Comparison of ENCODE assay signal across 8 cellular contexts in the genomic region with DNA sequence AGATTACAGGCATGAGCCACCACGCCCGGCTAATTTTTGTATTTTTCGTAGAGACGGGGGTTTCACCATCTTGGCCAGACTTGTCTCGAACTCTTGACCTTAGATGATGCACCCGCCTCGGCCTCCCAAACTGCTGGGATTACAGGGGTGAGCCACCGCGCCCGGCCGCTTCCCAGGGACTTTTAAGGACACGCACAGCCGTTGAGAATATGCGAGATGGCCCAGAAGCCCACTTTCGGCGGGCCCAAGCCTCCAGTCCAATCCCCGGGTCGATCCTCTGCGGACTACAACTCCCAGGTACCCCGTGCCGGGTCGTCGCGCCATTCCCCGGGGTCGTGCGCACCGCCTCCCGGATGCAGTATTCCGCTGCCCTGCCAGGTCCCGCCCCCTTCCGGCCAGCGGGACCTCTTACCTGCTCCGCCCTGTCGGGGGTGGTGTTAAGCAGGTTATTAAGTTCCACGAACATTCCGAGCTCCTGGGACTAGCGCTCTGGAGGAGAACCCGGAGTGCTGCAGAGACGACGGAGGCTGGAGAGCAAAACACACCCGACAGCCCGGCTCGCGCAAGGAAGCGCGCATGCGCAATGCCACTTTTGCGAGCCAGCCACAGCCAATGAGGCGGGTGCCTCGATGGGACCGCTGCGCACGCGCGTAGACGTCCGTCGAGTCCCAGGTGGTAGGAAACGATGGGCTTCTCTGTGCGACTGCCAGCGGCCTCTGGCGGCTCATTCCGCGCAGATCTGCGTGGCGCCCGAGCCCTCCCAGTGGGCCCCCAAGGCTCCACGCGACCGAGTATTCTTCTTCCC. TPM values are rescaled to one million over a fixed set of nuclear protein-coding genes. Genes with fewer than 3 reads are reported as not detected.
DNase-seq lines count a peak whose midpoint lies in the region; ATAC-seq and TF ChIP-seq lines count a peak whose summit lies in the region.

A gene with protein sequence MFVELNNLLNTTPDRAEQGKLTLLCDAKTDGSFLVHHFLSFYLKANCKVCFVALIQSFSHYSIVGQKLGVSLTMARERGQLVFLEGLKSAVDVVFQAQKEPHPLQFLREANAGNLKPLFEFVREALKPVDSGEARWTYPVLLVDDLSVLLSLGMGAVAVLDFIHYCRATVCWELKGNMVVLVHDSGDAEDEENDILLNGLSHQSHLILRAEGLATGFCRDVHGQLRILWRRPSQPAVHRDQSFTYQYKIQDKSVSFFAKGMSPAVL (minus strand): TSS at position 588 of the 805 bp plus-strand sequence. CDS start 122 bp downstream, at position 466.

- H3K27ac ChIP-seq in right atrium auricular region (peak within 1 kb of the TSS; percentile 95 to 99), uterus (peak within 1 kb of the TSS; percentile 94 to 96)

- intact Hi-C loops in T-helper 2 cell treated with Interferon-gamma antibody and Interleukin-4, amounts not matched to agents 100 ng/mL and 5 ng/mL, for 36 hours (cut with micrococcal nuclease): loop anchor here (1.0 to 10.0 kb wide), 11 partner anchors 38 to 671 kb away; a partner anchor contains a TSS
- intact Hi-C loops in uterus (cut with DNase I; ENCODE audit: low total_unique reads): no loop called here

- TF ChIP-seq CTCF in right atrium auricular region (IDR thresholded peaks at IDR 0.05) (peak in 1 of 2 donors; percentile 58), uterus (IDR thresholded peaks at IDR 0.05) (peak in 3 of 4 experiments; percentile 20 to 46 (median 22))

- peak within 1 kb of the TSS; percentile 72 to 78 for H3K4me3 ChIP-seq in right atrium auricular region
- peak within 1 kb of the TSS; percentile 69 to 77 for H3K4me3 ChIP-seq in uterus

- peak; percentile 92 for ATAC-seq in GM18502 (IDR thresholded peaks at IDR 0.05; ENCODE audit: poor library complexity, unreplicated experiment)
- peak; percentile 97 for ATAC-seq in HG02970 (IDR thresholded peaks at IDR 0.05; ENCODE audit: low FRiP score, unreplicated experiment)

- H3K9me3 ChIP-seq in right atrium auricular region (no peaks in the 10 kb centered on the region), uterus (no peaks in the 10 kb centered on the region)

- H3K27me3 ChIP-seq in right atrium auricular region (no peaks in the 10 kb centered on the region), uterus (no peaks in the 10 kb centered on the region)

- H3K36me3 ChIP-seq in right atrium auricular region (peaks cover 25% of the 10 kb centered on the region), uterus (no peaks in the 10 kb centered on the region)

- H3K4me1 ChIP-seq in right atrium auricular region (peaks cover 0 to 7% of the 10 kb centered on the region in 2 donors), uterus (no peaks in the 10 kb centered on the region)

- DNase-seq in NCI-H187 treated with DMSO at 0.1 percent for 48 hours (lab: John Stamatoyannopoulos, UW): peak; percentile 48
- DNase-seq in anterior cingulate cortex (lab: John Stamatoyannopoulos, UW): peak; percentile 75 to 100 (median 96)
- DNase-seq in right atrium auricular region (ENCODE audit: low spot score): peak; percentile 96
- DNase-seq in pulmonary artery endothelial cell (ENCODE audit: low read depth, low spot score): peak; percentile 82
- DNase-seq in uterus: peak; percentile 96 to 97

- TF ChIP-seq POLR2A in uterus (IDR thresholded peaks at IDR 0.05): peak; percentile 31 to 69

RNA-seq across cellular contexts. Expression of the gene that starts here (rescaled TPM):
- total RNA-seq in T-helper 2 cell treated with Interferon-gamma antibody and Interleukin-4, amounts not matched to agents 100 ng/mL and 5 ng/mL, for 36 hours: 48.6 and 51.2 TPM in 2 replicates
- total RNA-seq in right atrium auricular region: 10 to 100 TPM; 14.9 to 16.7 TPM
- 33.8 and 36.8 TPM in 2 replicates for total RNA-seq in pulmonary artery endothelial cell
- 10 to 100 TPM in 3 of 4 donors, 1 to 10 TPM in 1; 6.2 to 33.5 (median 22.5) TPM for total RNA-seq in uterus

Comparison
In these comparisons a context has a peak if more than half of its experiments do, and no peak if none do; other contexts are left out.
1. Peak in every context shown above with its lines: DNase-seq, ATAC-seq, H3K4me3 ChIP-seq and H3K27ac ChIP-seq.